ENCODE assay signal across 15 cellular contexts in genomic region chr2:224142397-224143312, GRCh38.
DNase-seq lines count a peak whose midpoint lies in the region; ATAC-seq and TF ChIP-seq lines count a peak whose summit lies in the region.
"Had no signal": no experiment of that assay in that cellular context is flagged by ENCODE, and none has a peak within 500 bp of the region (broad histone marks: within the 10 kb centered on the region; RNA-seq: fewer than 3 reads in every experiment).

No MANE protein-coding gene starts in this region.

- peak overlapping the region; percentile 62 for H3K4me2 ChIP-seq in smooth muscle cell

- H3K4me1 ChIP-seq in adipocyte (ENCODE audit: control insufficient read depth, insufficient read depth, low read length) (peaks cover 30% of the 10 kb centered on the region), smooth muscle cell (ENCODE audit: low read depth) (peaks cover 6% of the 10 kb centered on the region)
- H3K4me1 ChIP-seq in CD4-positive, alpha-beta memory T cell (ENCODE audit: insufficient read depth, low read length) = no peaks in the 10 kb centered on the region

- no peak for ATAC-seq in HG02588 (IDR thresholded peaks at IDR 0.05; ENCODE audit: unreplicated experiment)
- ATAC-seq: activated CD8-positive, alpha-beta memory T cell treated with anti-CD3 and anti-CD28 coated beads, Interleukin-2, amount 10 ng/mL, durations not matched to agents 7 days and 5 days; stimulated activated naive CD8-positive, alpha-beta T cell treated with anti-CD3 and anti-CD28 coated beads, Interleukin-15, amount 100 ng/mL, for 72 hours had no signal

- H3K27me3 Mint-ChIP-seq in CD4-positive, alpha-beta memory T cell = peaks cover 11 to 17% of the 10 kb centered on the region in 2 donors

- 39% methylated on average over 4 of the region's 4 CpGs for WGBS in smooth muscle cell (ENCODE audit: low lambda C conversion rate)

- H3K27ac Mint-ChIP-seq in CD4-positive, alpha-beta memory T cell = no peak overlapping the region
- H3K27ac Mint-ChIP-seq: activated CD8-positive, alpha-beta memory T cell treated with anti-CD3 and anti-CD28 coated beads, Interleukin-2, amount 10 ng/mL, durations not matched to agents 7 days and 5 days; IgD-negative memory B cell; stimulated activated naive CD8-positive, alpha-beta T cell treated with anti-CD3 and anti-CD28 coated beads, Interleukin-15, amount 100 ng/mL, for 72 hours had no signal

- H3K9ac ChIP-seq in adipocyte (ENCODE audit: low read length) (peak overlapping the region; percentile 32), smooth muscle cell (ENCODE audit: low read depth) (no peak overlapping the region)

- peaks cover 13% of the 10 kb centered on the region for H3F3A ChIP-seq in smooth muscle cell (ENCODE audit: low read depth)

- no peak overlapping the region for H3K4me3 ChIP-seq in adipocyte (ENCODE audit: low read length)
- no peak overlapping the region for H3K4me3 ChIP-seq in foreskin fibroblast (ENCODE audit: low read depth in 1 of 2, low read length in 2 of 2)
- no peak overlapping the region for H3K4me3 ChIP-seq in smooth muscle cell
- no peak overlapping the region for H3K4me3 ChIP-seq in CD4-positive, alpha-beta memory T cell (ENCODE audit: low read length in 2 of 2)

- intact Hi-C loops in CD4-positive, alpha-beta memory T cell (cut with micrococcal nuclease) = no loop called here

- H4K20me1 ChIP-seq in smooth muscle cell (ENCODE audit: low read depth) = no peaks in the 10 kb centered on the region

- POLR2A ChIA-PET in CD4-positive, alpha-beta memory T cell (lab: Charles Lee; ENCODE audit: partially characterized antibody) = no interaction called here

- H3K4me3 Mint-ChIP-seq in CD4-positive, alpha-beta memory T cell = no peak overlapping the region
- H3K4me3 Mint-ChIP-seq: activated CD8-positive, alpha-beta memory T cell treated with anti-CD3 and anti-CD28 coated beads, Interleukin-2, amount 10 ng/mL, durations not matched to agents 7 days and 5 days; IgD-negative memory B cell; stimulated activated naive CD8-positive, alpha-beta T cell treated with anti-CD3 and anti-CD28 coated beads, Interleukin-15, amount 100 ng/mL, for 72 hours had no signal

- H3K36me3 ChIP-seq in adipocyte (ENCODE audit: control insufficient read depth, insufficient read depth, low read length, severe bottlenecking) = no peaks in the 10 kb centered on the region
- H3K36me3 ChIP-seq in smooth muscle cell (ENCODE audit: low read depth) = no peaks in the 10 kb centered on the region
- H3K36me3 ChIP-seq in CD4-positive, alpha-beta memory T cell (ENCODE audit: insufficient read depth, low read length) = no peaks in the 10 kb centered on the region

- no peaks in the 10 kb centered on the region for H3K27me3 ChIP-seq in adipocyte (replicated peaks; ENCODE audit: control insufficient read depth, insufficient read depth, low read length)
- no peaks in the 10 kb centered on the region for H3K27me3 ChIP-seq in smooth muscle cell (ENCODE audit: low read depth)
- H3K27me3 ChIP-seq in CD4-positive, alpha-beta memory T cell (ENCODE audit: insufficient read depth, low read length) = no peaks in the 10 kb centered on the region

- CTCF ChIA-PET in CD4-positive, alpha-beta memory T cell (lab: Charles Lee; ENCODE audit: partially characterized antibody) = interaction anchor here (0.7 kb wide), 1 partner anchor 13 kb away, joined by 3 read pairs; no protein-coding TSS in a partner anchor

- H3K9me3 ChIP-seq in adipocyte (ENCODE audit: control insufficient read depth, low read length) = no peaks in the 10 kb centered on the region
- H3K9me3 ChIP-seq in smooth muscle cell (replicated peaks; ENCODE audit: low read depth) = no peaks in the 10 kb centered on the region
- H3K9me3 ChIP-seq in CD4-positive, alpha-beta memory T cell (ENCODE audit: control insufficient read depth in 1 of 2, low read length in 2 of 2) = no peaks in the 10 kb centered on the region

- TF ChIP-seq CTCF in foreskin fibroblast (IDR thresholded peaks at IDR 0.05; ENCODE audit: low read depth, low read length) (no peak), smooth muscle cell (IDR thresholded peaks at IDR 0.05; ENCODE audit: borderline replicate concordance, insufficient read depth, poor library complexity, severe bottlenecking) (no peak)

- no peaks in the 10 kb centered on the region for H3K9me3 Mint-ChIP-seq in CD4-positive, alpha-beta memory T cell
- H3K9me3 Mint-ChIP-seq: IgD-negative memory B cell; stimulated activated naive CD8-positive, alpha-beta T cell treated with anti-CD3 and anti-CD28 coated beads, Interleukin-15, amount 100 ng/mL, for 72 hours had no signal

- H3K36me3 Mint-ChIP-seq in CD4-positive, alpha-beta memory T cell = no peaks in the 10 kb centered on the region
- H3K36me3 Mint-ChIP-seq: activated CD8-positive, alpha-beta memory T cell treated with anti-CD3 and anti-CD28 coated beads, Interleukin-2, amount 10 ng/mL, durations not matched to agents 7 days and 5 days; IgD-negative memory B cell had no signal

- H3K27ac ChIP-seq in smooth muscle cell (ENCODE audit: low read depth) = peak overlapping the region; percentile 56
- H3K27ac ChIP-seq in CD4-positive, alpha-beta memory T cell (ENCODE audit: low read depth, low read length) = no peak overlapping the region

- no peaks in the 10 kb centered on the region for H3K4me1 Mint-ChIP-seq in CD4-positive, alpha-beta memory T cell
- H3K4me1 Mint-ChIP-seq: activated CD8-positive, alpha-beta memory T cell treated with anti-CD3 and anti-CD28 coated beads, Interleukin-2, amount 10 ng/mL, durations not matched to agents 7 days and 5 days; IgD-negative memory B cell; stimulated activated naive CD8-positive, alpha-beta T cell treated with anti-CD3 and anti-CD28 coated beads, Interleukin-15, amount 100 ng/mL, for 72 hours had no signal

- H2AFZ ChIP-seq in smooth muscle cell (ENCODE audit: low read depth) = peak overlapping the region; percentile 56

- DNase-seq in NOMO-1 treated with DMSO at 0.1 percent for 48 hours (lab: John Stamatoyannopoulos, UW; ENCODE audit: unreplicated experiment) = peak; percentile 36
- no peak for DNase-seq in NOMO-1 treated with dmso at 0.1 percent for 144 hours (lab: John Stamatoyannopoulos, UW; ENCODE audit: unreplicated experiment)
- DNase-seq in adipocyte (ENCODE audit: low read depth) = peak; percentile 74
- DNase-seq in foreskin fibroblast = peak; percentile 77 to 87
- no peak for DNase-seq in smooth muscle cell (lab: John Stamatoyannopoulos, UW; ENCODE audit: unreplicated experiment)
- DNase-seq in NCI-H69 (lab: John Stamatoyannopoulos, UW) = no peak
- no peak for DNase-seq in CD4-positive, alpha-beta memory T cell
- DNase-seq: activated CD8-positive, alpha-beta memory T cell treated with anti-CD3 and anti-CD28 coated beads, Interleukin-2, amount 10 ng/mL, durations not matched to agents 7 days and 5 days; amygdala; NCI-H1930; occipital lobe; stimulated activated CD4-positive, alpha-beta T cell treated with anti-CD3 and anti-CD28 coated beads, Interleukin-4, amount 100 ng/mL, for 1 hour; stimulated activated naive CD8-positive, alpha-beta T cell treated with anti-CD3 and anti-CD28 coated beads, Interleukin-15, amount 100 ng/mL, for 72 hours had no signal

- no peaks in the 10 kb centered on the region for H3K79me2 ChIP-seq in smooth muscle cell (ENCODE audit: low read depth)

Comparison
In these comparisons a context has a peak if more than half of its experiments do, and no peak if none do; other contexts are left out.
1. DNase-seq: peak in NOMO-1 treated with DMSO at 0.1 percent for 48 hours (single experiment), adipocyte (single experiment) and foreskin fibroblast (2 of 2); none in NOMO-1 treated with dmso at 0.1 percent for 144 hours (single experiment), smooth muscle cell (single experiment), NCI-H69 (single experiment) and CD4-positive, alpha-beta memory T cell (0 of 5).